ENCODE assay signal across 8 cellular contexts in the genomic region with DNA sequence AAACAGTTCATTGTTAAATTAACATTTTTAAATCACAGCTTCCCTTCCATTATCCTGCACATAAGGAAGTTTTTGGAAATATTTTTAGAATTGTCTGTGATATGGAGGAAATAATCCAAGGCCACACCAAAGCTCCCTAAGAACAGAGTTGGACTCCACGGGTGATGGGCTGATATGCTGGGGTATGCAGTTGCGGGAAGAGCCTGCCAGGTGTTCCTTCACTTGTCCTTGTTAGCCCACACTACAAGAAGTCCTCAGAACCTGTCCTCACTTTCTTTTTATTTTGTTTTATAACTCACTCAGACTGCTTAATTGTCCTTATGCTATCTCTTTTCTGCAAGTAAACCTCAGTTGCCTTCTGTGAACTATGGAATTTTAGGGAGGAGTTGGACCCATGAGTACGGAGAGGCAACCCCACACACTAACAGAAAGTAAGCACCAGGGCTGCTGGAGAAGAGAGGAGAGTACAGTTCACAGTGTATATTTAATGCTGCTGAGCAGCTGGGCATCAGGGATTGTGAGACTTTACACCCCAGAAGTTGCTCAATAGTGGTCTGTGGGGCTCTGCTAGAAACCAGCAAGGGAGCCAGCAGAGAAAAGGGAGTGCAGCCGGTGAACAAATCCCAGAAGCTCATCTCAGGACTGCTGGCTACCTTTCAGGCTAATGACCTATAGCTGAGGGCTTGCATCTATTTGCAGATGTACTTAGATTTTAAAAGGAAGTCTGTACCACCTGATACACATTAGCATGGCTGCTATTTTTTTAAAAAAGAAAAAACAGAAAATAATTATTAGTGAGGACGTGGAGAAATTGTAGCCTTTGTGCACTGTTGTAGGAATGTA.
DNase-seq lines count a peak whose midpoint lies in the region; ATAC-seq and TF ChIP-seq lines count a peak whose summit lies in the region.

No MANE protein-coding gene starts in this region.

- POLR2A ChIA-PET in PC-9 (lab: Charles Lee; ENCODE audit: unreplicated experiment), result no interaction called here

- H3K36me3 Mint-ChIP-seq in T-helper 17 cell (ENCODE audit: low read depth), result no peaks in the 10 kb centered on the region

- H3K4me2 ChIP-seq in PC-9, result no peak overlapping the region

- H3K4me3 ChIP-seq in SJSA1, result no peak overlapping the region
- H3K4me3 ChIP-seq in gastroesophageal sphincter, result no peak overlapping the region
- H3K4me3 ChIP-seq in skeletal muscle tissue (ENCODE audit: low read length in 3 of 3), result peak overlapping the region; percentile 13 to 51 (median 40)
- no peak overlapping the region for H3K4me3 ChIP-seq in suprapubic skin
- no peak overlapping the region for H3K4me3 ChIP-seq in PC-9

- CTCF ChIA-PET in PC-9 (lab: Charles Lee), result interaction anchor here (0.6 kb wide), 1 partner anchor 143 kb away, joined by 3 read pairs; no protein-coding TSS in a partner anchor

- no peak overlapping the region for H3K27ac Mint-ChIP-seq in T-helper 17 cell

- 15 to 17% methylated on average over 4 to 5 of the region's 5 CpGs for WGBS in gastroesophageal sphincter (ENCODE audit: low coverage in 1 of 2), 2 donors
- WGBS in suprapubic skin, result 57% methylated on average over 5 of the region's 5 CpGs

- ATAC-seq in HG03432 (IDR thresholded peaks at IDR 0.05; ENCODE audit: unreplicated experiment) (peak; percentile 41), gastroesophageal sphincter (peak; percentile 39), T-helper 17 cell (no peak)

- TF ChIP-seq POLR2A in gastroesophageal sphincter (IDR thresholded peaks at IDR 0.05) (no peak), suprapubic skin (IDR thresholded peaks at IDR 0.05) (no peak)

- DNase-seq in SJSA1 (ENCODE audit: low read depth in 1 of 2, low spot score in 2 of 2) (peak in 1 of 2 experiments; percentile 22), suprapubic skin (ENCODE audit: low spot score in 2 of 2) (no peak), PC-9 (no peak), T-helper 17 cell (no peak), NCI-H1436 treated with DMSO at 0.1 percent for 48 hours (lab: John Stamatoyannopoulos, UW) (no peak)

- no peaks in the 10 kb centered on the region for H3K36me3 ChIP-seq in SJSA1
- H3K36me3 ChIP-seq in gastroesophageal sphincter, result no peaks in the 10 kb centered on the region
- H3K36me3 ChIP-seq in skeletal muscle tissue (ENCODE audit: control insufficient read depth in 3 of 3, insufficient read depth in 3 of 3, low read length in 3 of 3), result no peaks in the 10 kb centered on the region
- no peaks in the 10 kb centered on the region for H3K36me3 ChIP-seq in suprapubic skin
- no peaks in the 10 kb centered on the region for H3K36me3 ChIP-seq in PC-9 (ENCODE audit: low read depth)

- H3F3A ChIP-seq in PC-9 (ENCODE audit: insufficient read depth, low read depth), result peaks cover 9% of the 10 kb centered on the region; the same call in 1 of the 2 replicates

- H3K27me3 ChIP-seq in SJSA1 (replicated peaks) (no peaks in the 10 kb centered on the region), gastroesophageal sphincter (no peaks in the 10 kb centered on the region), skeletal muscle tissue (ENCODE audit: control insufficient read depth in 3 of 3, insufficient read depth in 3 of 3, low read length in 3 of 3) (no peaks in the 10 kb centered on the region), suprapubic skin (no peaks in the 10 kb centered on the region), PC-9 (ENCODE audit: insufficient read depth, low read depth) (no peaks in the 10 kb centered on the region)

- H2AFZ ChIP-seq in PC-9, result no peak overlapping the region

- no peak for TF ChIP-seq CTCF in gastroesophageal sphincter (IDR thresholded peaks at IDR 0.05)
- no peak for TF ChIP-seq CTCF in suprapubic skin (IDR thresholded peaks at IDR 0.05)
- TF ChIP-seq CTCF in PC-9 (conservative IDR thresholded peaks at IDR 0.05), result no peak

- no peaks in the 10 kb centered on the region; the same call in 1 of the 2 replicates for H3K9me2 ChIP-seq in PC-9 (ENCODE audit: insufficient read depth)

- TF ChIP-seq EP300 in gastroesophageal sphincter (IDR thresholded peaks at IDR 0.05) (no peak), suprapubic skin (IDR thresholded peaks at IDR 0.05) (no peak)

- H3K27ac ChIP-seq in SJSA1, result peak overlapping the region; percentile 88
- H3K27ac ChIP-seq in gastroesophageal sphincter, result peak overlapping the region; percentile 7 to 67 (median 50)
- H3K27ac ChIP-seq in skeletal muscle tissue (ENCODE audit: low read depth, low read length), result peak overlapping the region; percentile 85
- no peak overlapping the region for H3K27ac ChIP-seq in suprapubic skin
- no peak overlapping the region for H3K27ac ChIP-seq in PC-9

- H3K9ac ChIP-seq in skeletal muscle tissue (ENCODE audit: low read depth in 1 of 3, low read length in 3 of 3), result peak overlapping the region; percentile 57 to 64 (median 63)

- BruUV-seq in PC-9 (replicated peaks; lab: Mats Ljungman, UMichigan), result no TSS peak

- no peaks in the 10 kb centered on the region for H4K20me1 ChIP-seq in PC-9 (ENCODE audit: insufficient read depth)

- H3K27me3 Mint-ChIP-seq in T-helper 17 cell, result no peaks in the 10 kb centered on the region

- H3K9me3 ChIP-seq in SJSA1 (replicated peaks) (no peaks in the 10 kb centered on the region), gastroesophageal sphincter (no peaks in the 10 kb centered on the region), skeletal muscle tissue (ENCODE audit: control insufficient read depth in 3 of 3, low read length in 3 of 3) (no peaks in the 10 kb centered on the region), suprapubic skin (no peaks in the 10 kb centered on the region), PC-9 (ENCODE audit: insufficient read depth, low read depth) (no peaks in the 10 kb centered on the region), T-helper 17 cell (ENCODE audit: control insufficient read depth, low read length, poor library complexity, severe bottlenecking) (no peaks in the 10 kb centered on the region)

- peaks cover 22% of the 10 kb centered on the region for H3K4me1 ChIP-seq in SJSA1 (replicated peaks)
- peaks cover 11 to 30% (median 19%) of the 10 kb centered on the region in 3 donors for H3K4me1 ChIP-seq in gastroesophageal sphincter
- peaks cover 17 to 27% (median 22%) of the 10 kb centered on the region in 3 donors for H3K4me1 ChIP-seq in skeletal muscle tissue (ENCODE audit: control insufficient read depth in 3 of 3, insufficient read depth in 3 of 3, low read length in 3 of 3)
- peaks cover 17% of the 10 kb centered on the region for H3K4me1 ChIP-seq in suprapubic skin
- peaks cover 18% of the 10 kb centered on the region for H3K4me1 ChIP-seq in PC-9 (replicated peaks; ENCODE audit: insufficient read depth)

- H3K4me1 Mint-ChIP-seq in T-helper 17 cell, result peaks cover 3% of the 10 kb centered on the region

- H3K79me2 ChIP-seq in PC-9 (ENCODE audit: low read depth), result no peaks in the 10 kb centered on the region

- intact Hi-C loops in PC-9 (cut with micrococcal nuclease; ENCODE audit: unreplicated experiment), result no loop called here

- no peak overlapping the region for H3K4me3 Mint-ChIP-seq in T-helper 17 cell

Comparison
In these comparisons a context has a peak if more than half of its experiments do, and no peak if none do; other contexts are left out.
1. H3K27ac ChIP-seq: peak in SJSA1 (single experiment), gastroesophageal sphincter (4 of 4) and skeletal muscle tissue (single experiment); none in suprapubic skin (single experiment) and PC-9 (single experiment).
2. H3K4me3 ChIP-seq: peak in skeletal muscle tissue (3 of 3); none in SJSA1 (single experiment), gastroesophageal sphincter (0 of 2), suprapubic skin (single experiment) and PC-9 (single experiment).